8 cellular contexts compared by ENCODE assay signal in the genomic region with DNA sequence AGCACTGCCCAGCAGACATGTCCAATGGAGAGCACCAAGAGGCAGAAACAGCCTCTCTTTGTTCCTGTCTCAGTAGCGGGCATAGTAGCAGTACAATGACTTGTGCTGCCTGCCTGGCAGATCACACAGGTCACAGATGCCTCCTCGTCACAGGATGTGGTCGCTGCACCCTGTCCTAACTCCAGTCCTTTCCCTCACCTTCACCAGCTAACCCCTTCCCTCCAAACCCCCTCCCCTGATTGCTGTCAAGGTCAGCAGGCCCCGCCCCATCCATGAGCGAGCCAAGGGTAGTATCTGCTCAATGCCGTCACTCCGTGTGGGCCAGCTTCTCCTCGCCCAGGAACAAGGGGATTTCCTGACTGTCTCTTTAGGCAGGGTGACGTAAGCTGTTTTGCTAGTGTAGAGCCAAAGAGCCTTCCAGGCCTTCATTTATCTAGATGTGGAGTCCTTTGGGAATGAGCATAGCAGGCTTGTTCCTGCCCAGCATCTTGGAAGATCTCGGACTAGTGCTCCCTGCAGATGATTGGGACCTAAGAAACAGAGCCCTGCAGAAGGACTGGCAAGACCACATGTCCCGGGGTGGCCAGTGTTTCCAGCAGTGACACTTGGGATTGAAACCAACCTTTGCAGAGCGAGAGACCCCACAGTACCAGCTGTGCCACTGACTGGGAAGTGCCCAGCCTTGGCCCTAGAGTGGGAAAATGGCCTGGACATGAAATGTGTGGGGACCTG.
DNase-seq lines count a peak whose midpoint lies in the region; ATAC-seq and TF ChIP-seq lines count a peak whose summit lies in the region.

No MANE protein-coding gene starts in this region.

- WGBS in smooth muscle cell (ENCODE audit: low lambda C conversion rate), result 54% methylated on average over 12 of the region's 12 CpGs

- H3K27ac Mint-ChIP-seq in activated T-cell treated with anti-CD3 and anti-CD28 coated beads, Interleukin-2, amount 50 U/mL, for 72 hours, result peak overlapping the region; percentile 84

- no peaks in the 10 kb centered on the region for H3K9me3 ChIP-seq in smooth muscle cell (replicated peaks; ENCODE audit: low read depth)

- H3K4me3 ChIP-seq in smooth muscle cell, result no peak overlapping the region

- H3K36me3 ChIP-seq in smooth muscle cell (ENCODE audit: low read depth), result no peaks in the 10 kb centered on the region

- H3K4me1 ChIP-seq in foreskin keratinocyte (no peaks in the 10 kb centered on the region), smooth muscle cell (ENCODE audit: low read depth) (peaks cover 3% of the 10 kb centered on the region)

- peak overlapping the region; percentile 68 to 82 for H3K4me3 Mint-ChIP-seq in activated T-cell treated with anti-CD3 and anti-CD28 coated beads, Interleukin-2, amount 50 U/mL, for 72 hours

- DNase-seq in GDM1 (lab: John Stamatoyannopoulos, UW), result peak; percentile 11
- peak; percentile 84 for DNase-seq in NK-92 treated with Interleukin-12 subunit alpha and Interleukin-12 subunit beta, amount 100 ng/mL, for 24 hours (lab: John Stamatoyannopoulos, UW)
- peak; percentile 86 to 90 for DNase-seq in activated T-cell treated with anti-CD3 and anti-CD28 coated beads, Interleukin-2, amount 50 U/mL, for 72 hours
- DNase-seq in foreskin keratinocyte, result peak in 1 of 2 donors; percentile 34
- peak; percentile 37 for DNase-seq in smooth muscle cell (lab: John Stamatoyannopoulos, UW; ENCODE audit: unreplicated experiment)
- DNase-seq in SKM-1 (lab: John Stamatoyannopoulos, UW; ENCODE audit: unreplicated experiment), result no peak
- no peak for DNase-seq in NCI-H345 (lab: John Stamatoyannopoulos, UW)

- peaks cover 0 to 2% of the 10 kb centered on the region in 2 donors for H3K36me3 Mint-ChIP-seq in activated T-cell treated with anti-CD3 and anti-CD28 coated beads, Interleukin-2, amount 50 U/mL, for 72 hours (ENCODE audit: insufficient read depth in 2 of 2)

- H2AFZ ChIP-seq in smooth muscle cell (ENCODE audit: low read depth), result no peak overlapping the region

- H3K27ac ChIP-seq in foreskin keratinocyte, result no peak overlapping the region
- peak overlapping the region; percentile 32 for H3K27ac ChIP-seq in smooth muscle cell (ENCODE audit: low read depth)

- H3K4me2 ChIP-seq in smooth muscle cell, result peak overlapping the region; percentile 9

- peaks cover 15% of the 10 kb centered on the region for H3K27me3 Mint-ChIP-seq in activated T-cell treated with anti-CD3 and anti-CD28 coated beads, Interleukin-2, amount 50 U/mL, for 72 hours (ENCODE audit: low read depth)

- peaks cover 4% of the 10 kb centered on the region for H3F3A ChIP-seq in smooth muscle cell (ENCODE audit: low read depth)

- H4K20me1 ChIP-seq in smooth muscle cell (ENCODE audit: low read depth), result no peaks in the 10 kb centered on the region

- ATAC-seq in activated T-cell treated with anti-CD3 and anti-CD28 coated beads, Interleukin-2, amount 50 U/mL, for 72 hours (replicated peaks in 1 of 2), result peak; percentile 90 to 92
- ATAC-seq in foreskin keratinocyte (peak; percentile 59), GM19324 (IDR thresholded peaks at IDR 0.05; ENCODE audit: low FRiP score, unreplicated experiment) (no peak)

- H3K27me3 ChIP-seq in foreskin keratinocyte (peaks cover 33% of the 10 kb centered on the region), smooth muscle cell (ENCODE audit: low read depth) (peaks cover 9% of the 10 kb centered on the region)

- no peak for TF ChIP-seq CTCF in foreskin keratinocyte (conservative IDR thresholded peaks at IDR 0.05)
- no peak for TF ChIP-seq CTCF in smooth muscle cell (IDR thresholded peaks at IDR 0.05; ENCODE audit: borderline replicate concordance, insufficient read depth, poor library complexity, severe bottlenecking)

- no peaks in the 10 kb centered on the region for H3K79me2 ChIP-seq in smooth muscle cell (ENCODE audit: low read depth)

- H3K4me1 Mint-ChIP-seq in activated T-cell treated with anti-CD3 and anti-CD28 coated beads, Interleukin-2, amount 50 U/mL, for 72 hours (ENCODE audit: low read depth), result peaks cover 86% of the 10 kb centered on the region

- H3K9me3 Mint-ChIP-seq in activated T-cell treated with anti-CD3 and anti-CD28 coated beads, Interleukin-2, amount 50 U/mL, for 72 hours, result peaks cover 0 to 2% of the 10 kb centered on the region in 2 donors

- no peak overlapping the region for H3K9ac ChIP-seq in smooth muscle cell (ENCODE audit: low read depth)

Comparison
In these comparisons a context has a peak if more than half of its experiments do, and no peak if none do; other contexts are left out.
1. DNase-seq: peak in GDM1 (single experiment), NK-92 treated with Interleukin-12 subunit alpha and Interleukin-12 subunit beta, amount 100 ng/mL, for 24 hours (single experiment), activated T-cell treated with anti-CD3 and anti-CD28 coated beads, Interleukin-2, amount 50 U/mL, for 72 hours (2 of 2) and smooth muscle cell (single experiment); none in SKM-1 (single experiment) and NCI-H345 (single experiment).